ENCODE assay signal across 24 cellular contexts in genomic region chr3:171658801-171659200, GRCh38.
"Had no signal": no experiment of that assay in that cellular context is flagged by ENCODE, and none has a peak within 500 bp of the region (broad histone marks: within the 10 kb centered on the region; RNA-seq: fewer than 3 reads in every experiment).

No MANE protein-coding gene starts in this region.

- H3K9me3 Mint-ChIP-seq: activated naive CD4-positive, alpha-beta T cell treated with anti-CD3 and anti-CD28 coated beads, Interleukin-2, amount 50 U/mL, for 24 hours; naive B cell; stimulated activated naive CD8-positive, alpha-beta T cell treated with anti-CD3 and anti-CD28 coated beads, Interleukin-15, Interleukin-2, amounts not matched to agents 100 ng/mL and 50 ng/mL, for 24 hours had no signal

- ATAC-seq: foreskin keratinocyte, left lobe of liver, psoas muscle, right cardiac atrium had no signal

- H3K36me3 Mint-ChIP-seq: activated naive CD4-positive, alpha-beta T cell treated with anti-CD3 and anti-CD28 coated beads, Interleukin-2, amount 50 U/mL, for 24 hours; naive B cell had no signal

- H3K4me3 Mint-ChIP-seq: activated naive CD4-positive, alpha-beta T cell treated with anti-CD3 and anti-CD28 coated beads, Interleukin-2, amount 50 U/mL, for 24 hours; naive B cell; neural crest cell; stimulated activated naive CD8-positive, alpha-beta T cell treated with anti-CD3 and anti-CD28 coated beads, Interleukin-15, Interleukin-2, amounts not matched to agents 100 ng/mL and 50 ng/mL, for 24 hours had no signal

- DNase-seq: activated CD4-positive, alpha-beta T cell treated with anti-CD3 and anti-CD28 coated beads for 1 hour; activated CD8-positive, alpha-beta memory T cell treated with anti-CD3 and anti-CD28 coated beads for 24 hours; activated CD8-positive, alpha-beta memory T cell treated with anti-CD3 and anti-CD28 coated beads, Interleukin-2, amount 50 U/mL, for 48 hours; activated effector memory CD4-positive, alpha-beta T cell treated with Interleukin-2 at 50 U/mL for 16 hours; activated T-cell treated with anti-CD3 and anti-CD28 coated beads, Interleukin-2, amount 50 U/mL, for 48 hours; adrenal gland; dorsolateral prefrontal cortex; foreskin keratinocyte; glutamatergic neuron; hypothalamus; mammary epithelial cell; naive B cell; psoas muscle; right cardiac atrium; T-helper 2 cell; WERI-Rb-1 had no signal

- H3K27ac ChIP-seq: adrenal gland, cardiac muscle cell, dorsolateral prefrontal cortex, foreskin keratinocyte, psoas muscle, suprapubic skin, vagina, WERI-Rb-1 had no signal

- H3K4me3 ChIP-seq: adrenal gland, cardiac muscle cell, dorsolateral prefrontal cortex, psoas muscle, skin epidermis, suprapubic skin, vagina had no signal

- H3K4me1 Mint-ChIP-seq: activated naive CD4-positive, alpha-beta T cell treated with anti-CD3 and anti-CD28 coated beads, Interleukin-2, amount 50 U/mL, for 24 hours; naive B cell; neural crest cell had no signal

- H3K9me3 ChIP-seq: adrenal gland, psoas muscle, suprapubic skin, vagina had no signal

- H3K27me3 ChIP-seq: adrenal gland, cardiac muscle cell, dorsolateral prefrontal cortex, foreskin keratinocyte, suprapubic skin, vagina had no signal

- H3K36me3 ChIP-seq: WERI-Rb-1 had no signal

- H3K27ac Mint-ChIP-seq: activated naive CD4-positive, alpha-beta T cell treated with anti-CD3 and anti-CD28 coated beads, Interleukin-2, amount 50 U/mL, for 24 hours; naive B cell; stimulated activated naive CD8-positive, alpha-beta T cell treated with anti-CD3 and anti-CD28 coated beads, Interleukin-15, Interleukin-2, amounts not matched to agents 100 ng/mL and 50 ng/mL, for 24 hours had no signal
